In the genomic region with DNA sequence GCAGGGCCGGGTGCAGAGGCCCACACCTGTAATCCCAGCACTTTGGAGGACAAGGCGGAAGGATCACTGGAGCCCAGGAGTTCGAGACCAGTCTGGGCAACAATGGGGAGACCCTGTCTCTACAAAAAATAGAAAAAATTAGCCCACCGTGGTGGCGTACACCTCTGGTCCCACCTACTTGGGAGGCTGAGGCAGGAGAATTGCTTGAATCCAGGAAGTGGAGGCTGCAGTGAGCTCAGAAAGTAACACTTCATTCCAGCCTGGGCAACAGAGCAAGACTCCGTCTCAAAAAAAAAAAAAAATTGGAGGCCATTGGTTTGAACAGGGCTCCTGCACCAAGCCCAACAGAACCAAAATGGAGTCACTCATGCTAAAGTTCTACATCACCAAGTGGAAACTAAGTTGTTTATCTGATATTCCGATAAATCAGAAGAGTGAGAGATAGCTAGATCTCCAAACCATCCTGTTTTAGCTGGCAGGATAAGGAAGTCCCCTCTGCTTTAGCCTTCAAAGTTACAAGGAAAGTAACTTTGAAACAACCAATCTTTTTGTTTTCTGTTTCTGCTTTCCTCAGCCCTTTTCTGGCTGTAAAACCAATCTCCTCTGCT, we compare ENCODE assay signal across 8 cellular contexts. TPM values are rescaled to one million over a fixed set of nuclear protein-coding genes. Genes with fewer than 3 reads are reported as not detected.
DNase-seq lines count a peak whose midpoint lies in the region; ATAC-seq and TF ChIP-seq lines count a peak whose summit lies in the region.

No MANE protein-coding gene starts in this region.

- H3K9ac ChIP-seq in BLaER1, result peak overlapping the region; percentile 83

- H3K36me3 Mint-ChIP-seq in naive thymus-derived CD8-positive, alpha-beta T cell, result peaks cover 0 to 9% (median 2%) of the 10 kb centered on the region in 3 donors

- POLR2A ChIA-PET in naive thymus-derived CD8-positive, alpha-beta T cell (lab: Charles Lee), result interaction anchor here (0.9 to 6.8 kb wide), 7 partner anchors 13 to 92 kb away, joined by 3 to 59 read pairs (median 4); partner anchors contain the start of genes MRPS15, SH3D21 and STK40

- H3K4me2 ChIP-seq in BLaER1, result peak overlapping the region; percentile 95

- peak overlapping the region; percentile 57 to 100 (median 98) for H3K4me3 Mint-ChIP-seq in naive thymus-derived CD8-positive, alpha-beta T cell

- peak overlapping the region; percentile 94 to 100 (median 99) for H3K27ac Mint-ChIP-seq in naive thymus-derived CD8-positive, alpha-beta T cell

- no peak for ATAC-seq in naive thymus-derived CD8-positive, alpha-beta T cell
- ATAC-seq in GM21529 (IDR thresholded peaks at IDR 0.05; ENCODE audit: unreplicated experiment) (no peak), left colon (no peak)

- in situ Hi-C loops in brain microvascular endothelial cell (cut with HindIII; ENCODE audit: low pct_ligation_motif_present, low sequenced_read_pairs), result no loop called here

- peaks cover 9% of the 10 kb centered on the region for H3K9me3 ChIP-seq in BLaER1

- no peak for DNase-seq in Jurkat, Clone E6-1 (ENCODE audit: low read depth, low spot score)
- no peak for DNase-seq in brain microvascular endothelial cell
- peak in 1 of 10 donors; percentile 14 for DNase-seq in naive thymus-derived CD8-positive, alpha-beta T cell
- no peak for DNase-seq in left colon
- DNase-seq in GM20000 (ENCODE audit: low spot score), result no peak
- no peak for DNase-seq in activated effector memory CD4-positive, alpha-beta T cell treated with Interleukin-2 at 50 U/mL for 16 hours

- no peaks in the 10 kb centered on the region for H3K27me3 ChIP-seq in BLaER1
- H3K27me3 ChIP-seq in brain microvascular endothelial cell (replicated peaks), result no peaks in the 10 kb centered on the region

- H3K27ac ChIP-seq in BLaER1, result no peak overlapping the region
- peak overlapping the region; percentile 94 for H3K27ac ChIP-seq in brain microvascular endothelial cell

- H3K36me3 ChIP-seq in BLaER1, result peaks cover 9% of the 10 kb centered on the region
- peaks cover 7% of the 10 kb centered on the region for H3K36me3 ChIP-seq in brain microvascular endothelial cell (replicated peaks)

- H3K4me1 Mint-ChIP-seq in naive thymus-derived CD8-positive, alpha-beta T cell, result peaks cover 17 to 50% (median 38%) of the 10 kb centered on the region in 4 donors

- no peaks in the 10 kb centered on the region for H3K9me3 Mint-ChIP-seq in naive thymus-derived CD8-positive, alpha-beta T cell

- H3K27me3 Mint-ChIP-seq in naive thymus-derived CD8-positive, alpha-beta T cell, result no peaks in the 10 kb centered on the region

- peak overlapping the region; percentile 76; the same call in 1 of the 2 replicates for H3K4me3 ChIP-seq in BLaER1
- H3K4me3 ChIP-seq in Jurkat, Clone E6-1 (ENCODE audit: low read length), result peak overlapping the region; percentile 97
- H3K4me3 ChIP-seq in brain microvascular endothelial cell (ENCODE audit: low read depth, low read length), result no peak overlapping the region

- TF ChIP-seq CTCF in brain microvascular endothelial cell (IDR thresholded peaks at IDR 0.05; ENCODE audit: low read depth, low read length, missing control alignments), result no peak
- no peak for TF ChIP-seq CTCF in GM20000 (IDR thresholded peaks at IDR 0.05; ENCODE audit: extremely low read depth, missing control alignments)

- intact Hi-C loops in left colon (cut with DNase I, micrococcal nuclease), result loop anchor here in 1 of 2 donors (10.0 kb wide), 1 partner anchor 1076 kb away; the partner anchor contains the start of gene ZC3H12A

- no peaks in the 10 kb centered on the region for H4K20me1 ChIP-seq in BLaER1

- peaks cover 23% of the 10 kb centered on the region for H3K4me1 ChIP-seq in BLaER1

RNA-seq across cellular contexts. Expression of gene LSM10, which starts 0.8 kb away (rescaled TPM):
- 53.7 TPM for polyA plus RNA-seq in Jurkat, Clone E6-1 (2012; ENCODE audit: insufficient read depth, insufficient read length)
- total RNA-seq in naive thymus-derived CD8-positive, alpha-beta T cell, result 10 to 100 TPM; 40.8 to 47.1 TPM
- 100 to 1,000 TPM; 118 to 122 (median 121) TPM for polyA plus RNA-seq in naive thymus-derived CD8-positive, alpha-beta T cell
- 10 to 100 TPM; 24.1 to 24.2 TPM for total RNA-seq in left colon

RNA-seq across cellular contexts. Expression of gene STK40, which starts 12.8 kb away (rescaled TPM):
- 36.8 TPM for polyA plus RNA-seq in Jurkat, Clone E6-1 (2012; ENCODE audit: insufficient read depth, insufficient read length)
- 10 to 100 TPM; 46.2 to 47.8 TPM for total RNA-seq in naive thymus-derived CD8-positive, alpha-beta T cell
- polyA plus RNA-seq in naive thymus-derived CD8-positive, alpha-beta T cell, result 10 to 100 TPM; 21.6 to 31.7 (median 23.6) TPM
- total RNA-seq in left colon, result 10 to 100 TPM; 55.6 to 67.0 TPM

RNA-seq across cellular contexts. Expression of gene OSCP1, which starts 51.8 kb away (rescaled TPM):
- polyA plus RNA-seq in Jurkat, Clone E6-1 (2012; ENCODE audit: insufficient read depth, insufficient read length), result 5.6 TPM
- total RNA-seq in naive thymus-derived CD8-positive, alpha-beta T cell, result 1 to 10 TPM; 1.4 to 1.5 TPM
- 1 to 10 TPM in 1 of 3 donors, under 1 TPM in 2; 0.24 to 1.7 (median 0.94) TPM for polyA plus RNA-seq in naive thymus-derived CD8-positive, alpha-beta T cell
- total RNA-seq in left colon, result 1 to 10 TPM; 2.7 to 3.1 TPM
